8 cellular contexts compared by ENCODE assay signal in genomic region chr1:100249537-100250257, GRCh38. TPM values are rescaled to one million over a fixed set of nuclear protein-coding genes. Genes with fewer than 3 reads are reported as not detected.
DNase-seq lines count a peak whose midpoint lies in the region; TF ChIP-seq lines count a peak whose summit lies in the region.

TSS of gene DBT (minus strand) at chr1:100249834. CDS start at chr1:100249820, 14 bp downstream.

- in situ Hi-C loops in SK-MEL-5 (cut with HindIII; ENCODE audit: low pct_unique_long_range_greater_than_20kb, low sequenced_read_pairs) = no loop called here

- H3K4me3 ChIP-seq in HFF-Myc (replicated peaks; ENCODE audit: low read depth, low read length) (peak within 1 kb of the TSS; percentile 99), suprapubic skin (peak within 1 kb of the TSS; percentile 81)

- peak; percentile 50 to 75 for TF ChIP-seq POLR2A in suprapubic skin (IDR thresholded peaks at IDR 0.05)

- H3K27me3 ChIP-seq in suprapubic skin = no peaks in the 10 kb centered on the region

- TF ChIP-seq CTCF in HFF-Myc (IDR thresholded peaks at IDR 0.05; ENCODE audit: low read depth, low read length, missing control alignments) (no peak), suprapubic skin (IDR thresholded peaks at IDR 0.05) (no peak)

- DNase-seq in GM04503 (ENCODE audit: low read depth) = peak; percentile 79
- peak; percentile 89 for DNase-seq in HFF-Myc (ENCODE audit: extremely low read depth, low read depth)
- DNase-seq in NAMALWA (ENCODE audit: low spot score) = peak; percentile 97
- DNase-seq in SK-MEL-5 (ENCODE audit: low read depth, low spot score) = peak; percentile 95
- peak; percentile 93 for DNase-seq in activated naive CD4-positive, alpha-beta T cell treated with Interleukin-2 at 50 U/mL for 16 hours
- DNase-seq in germinal center (ENCODE audit: low spot score) = peak; percentile 97
- DNase-seq in non-pigmented ciliary epithelial cell (ENCODE audit: low read depth) = peak; percentile 79
- DNase-seq in suprapubic skin (ENCODE audit: low spot score in 2 of 2) = peak; percentile 98

- no peak for TF ChIP-seq EP300 in suprapubic skin (IDR thresholded peaks at IDR 0.05)

- H3K27ac ChIP-seq in suprapubic skin = peak within 1 kb of the TSS; percentile 88

- no peaks in the 10 kb centered on the region for H3K9me3 ChIP-seq in suprapubic skin

- H3K4me1 ChIP-seq in suprapubic skin = peaks cover 17% of the 10 kb centered on the region

- H3K36me3 ChIP-seq in suprapubic skin = no peaks in the 10 kb centered on the region

- WGBS in suprapubic skin = under 1% methylated on average over 14 of the region's 31 CpGs

RNA-seq across cellular contexts. Expression of gene DBT, which starts in this region (rescaled TPM):
- total RNA-seq in SK-MEL-5 (2014; rRNA removed; shearing (Covaris generic)) = 3.6 and 4.9 TPM in 2 replicates
- 3.8 and 4.4 TPM in 2 replicates for polyA plus RNA-seq in SK-MEL-5 (2015; cell fraction: cytosol; rRNA removed)
- polyA plus RNA-seq in SK-MEL-5 (2015; cell fraction: nucleus; rRNA removed) = 4.4 and 5.5 TPM in 2 replicates
- 10 to 100 TPM in 2 of 4 donors, 1 to 10 TPM in 2; 7.1 to 13.4 (median 10.2) TPM for total RNA-seq in suprapubic skin

Comparison
In these comparisons a context has a peak if more than half of its experiments do, and no peak if none do; other contexts are left out.
1. Peak in every context shown above with its lines: DNase-seq, H3K4me3 ChIP-seq and H3K27ac ChIP-seq.